Comparison of ENCODE assay signal across 1 cellular context in the genomic region with DNA sequence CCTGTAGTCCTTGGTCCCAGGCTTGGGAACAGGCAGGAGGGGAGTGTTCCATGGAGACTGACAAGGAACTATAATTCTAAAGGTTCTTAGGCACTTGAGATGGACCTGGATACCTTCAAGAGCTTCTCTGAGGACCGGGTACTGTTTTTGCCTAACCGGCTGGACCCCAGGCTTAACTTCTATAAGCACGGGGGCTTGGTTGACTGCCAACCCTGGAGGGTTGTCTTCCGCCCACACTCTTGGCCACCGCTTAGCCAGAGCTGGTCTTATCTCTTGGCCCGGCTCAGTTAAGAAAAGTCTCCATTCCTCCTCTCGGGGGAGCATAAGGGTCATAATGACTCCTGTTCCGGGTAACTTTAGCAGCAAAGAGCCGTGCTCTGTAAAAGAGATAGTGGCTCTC. TPM values are rescaled to one million over a fixed set of nuclear protein-coding genes. Genes with fewer than 3 reads are reported as not detected.
"Had no signal": no experiment of that assay in that cellular context is flagged by ENCODE, and none has a peak within 500 bp of the region (broad histone marks: within the 10 kb centered on the region; RNA-seq: fewer than 3 reads in every experiment).

No MANE protein-coding gene starts in this region.

RNA-seq across cellular contexts. Expression of a gene that starts 23.8 kb away (rescaled TPM):
- polyA plus RNA-seq: aorta had no signal
